Comparison of ENCODE assay signal across 8 cellular contexts in the genomic region with DNA sequence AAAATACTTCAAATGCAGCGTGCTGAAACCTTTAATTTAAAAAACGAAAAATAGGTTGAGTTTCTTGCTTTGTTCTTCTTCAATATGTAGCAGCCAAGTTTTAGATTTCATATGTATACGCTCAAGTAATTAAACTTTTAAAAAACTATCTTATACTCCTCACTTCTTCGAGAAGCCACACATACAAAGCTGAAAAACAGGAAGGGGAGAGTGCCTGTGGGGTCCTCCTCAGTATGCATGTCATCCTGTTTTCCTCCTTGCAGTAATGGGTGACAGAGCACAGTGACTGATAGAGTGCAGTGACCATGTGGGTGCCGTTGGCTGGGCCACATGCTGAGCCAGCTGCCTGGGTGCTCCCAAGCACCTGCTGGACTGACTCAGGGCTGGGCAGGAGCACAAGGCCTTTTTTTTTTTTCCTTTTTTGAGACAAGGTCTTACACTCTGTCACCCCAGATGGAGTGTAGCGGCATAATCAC.
DNase-seq lines count a peak whose midpoint lies in the region; ATAC-seq lines count a peak whose summit lies in the region.
"Had no signal": no experiment of that assay in that cellular context is flagged by ENCODE, and none has a peak within 500 bp of the region (broad histone marks: within the 10 kb centered on the region; RNA-seq: fewer than 3 reads in every experiment).

No MANE protein-coding gene starts in this region.

- H3K4me3 Mint-ChIP-seq in activated naive CD4-positive, alpha-beta T cell treated with anti-CD3 and anti-CD28 coated beads, Interleukin-2, amount 50 U/mL, for 24 hours: peak overlapping the region; percentile 90

- no peaks in the 10 kb centered on the region for H3K27me3 Mint-ChIP-seq in activated naive CD4-positive, alpha-beta T cell treated with anti-CD3 and anti-CD28 coated beads, Interleukin-2, amount 50 U/mL, for 24 hours
- H3K27me3 Mint-ChIP-seq: dendritic cell treated with granulocyte-macrophage colony-stimulating factor and Interleukin-4, amounts not matched to agents 40 ng/mL and 50 ng/mL, for 4 days had no signal

- peaks cover 98% of the 10 kb centered on the region for H3K4me1 Mint-ChIP-seq in activated naive CD4-positive, alpha-beta T cell treated with anti-CD3 and anti-CD28 coated beads, Interleukin-2, amount 50 U/mL, for 24 hours

- ATAC-seq in GM21447 (IDR thresholded peaks at IDR 0.05; ENCODE audit: unreplicated experiment) (peak; percentile 75), GM19035 (IDR thresholded peaks at IDR 0.05; ENCODE audit: unreplicated experiment) (no peak)

- DNase-seq in Kasumi-1 (lab: John Stamatoyannopoulos, UW) (peak; percentile 74 to 81), epidermal melanocyte (ENCODE audit: insufficient read length, low spot score) (no peak), LoVo (ENCODE audit: low spot score) (no peak)
- DNase-seq in stimulated activated CD4-positive, alpha-beta T cell treated with anti-CD3 and anti-CD28 coated beads, Interleukin-4, amount 100 ng/mL, for 24 hours: peak; percentile 52

- peaks cover 20% of the 10 kb centered on the region for H3K36me3 Mint-ChIP-seq in activated naive CD4-positive, alpha-beta T cell treated with anti-CD3 and anti-CD28 coated beads, Interleukin-2, amount 50 U/mL, for 24 hours

- H3K9me3 Mint-ChIP-seq in activated naive CD4-positive, alpha-beta T cell treated with anti-CD3 and anti-CD28 coated beads, Interleukin-2, amount 50 U/mL, for 24 hours: no peaks in the 10 kb centered on the region
- H3K9me3 Mint-ChIP-seq: dendritic cell treated with granulocyte-macrophage colony-stimulating factor and Interleukin-4, amounts not matched to agents 40 ng/mL and 50 ng/mL, for 4 days had no signal

- H3K27ac Mint-ChIP-seq in activated naive CD4-positive, alpha-beta T cell treated with anti-CD3 and anti-CD28 coated beads, Interleukin-2, amount 50 U/mL, for 24 hours: peak overlapping the region; percentile 97

Comparison
In these comparisons a context has a peak if more than half of its experiments do, and no peak if none do; other contexts are left out.
1. DNase-seq: peak in Kasumi-1 (2 of 2) and stimulated activated CD4-positive, alpha-beta T cell treated with anti-CD3 and anti-CD28 coated beads, Interleukin-4, amount 100 ng/mL, for 24 hours (single experiment); none in epidermal melanocyte (single experiment) and LoVo (single experiment).